In the genomic region with DNA sequence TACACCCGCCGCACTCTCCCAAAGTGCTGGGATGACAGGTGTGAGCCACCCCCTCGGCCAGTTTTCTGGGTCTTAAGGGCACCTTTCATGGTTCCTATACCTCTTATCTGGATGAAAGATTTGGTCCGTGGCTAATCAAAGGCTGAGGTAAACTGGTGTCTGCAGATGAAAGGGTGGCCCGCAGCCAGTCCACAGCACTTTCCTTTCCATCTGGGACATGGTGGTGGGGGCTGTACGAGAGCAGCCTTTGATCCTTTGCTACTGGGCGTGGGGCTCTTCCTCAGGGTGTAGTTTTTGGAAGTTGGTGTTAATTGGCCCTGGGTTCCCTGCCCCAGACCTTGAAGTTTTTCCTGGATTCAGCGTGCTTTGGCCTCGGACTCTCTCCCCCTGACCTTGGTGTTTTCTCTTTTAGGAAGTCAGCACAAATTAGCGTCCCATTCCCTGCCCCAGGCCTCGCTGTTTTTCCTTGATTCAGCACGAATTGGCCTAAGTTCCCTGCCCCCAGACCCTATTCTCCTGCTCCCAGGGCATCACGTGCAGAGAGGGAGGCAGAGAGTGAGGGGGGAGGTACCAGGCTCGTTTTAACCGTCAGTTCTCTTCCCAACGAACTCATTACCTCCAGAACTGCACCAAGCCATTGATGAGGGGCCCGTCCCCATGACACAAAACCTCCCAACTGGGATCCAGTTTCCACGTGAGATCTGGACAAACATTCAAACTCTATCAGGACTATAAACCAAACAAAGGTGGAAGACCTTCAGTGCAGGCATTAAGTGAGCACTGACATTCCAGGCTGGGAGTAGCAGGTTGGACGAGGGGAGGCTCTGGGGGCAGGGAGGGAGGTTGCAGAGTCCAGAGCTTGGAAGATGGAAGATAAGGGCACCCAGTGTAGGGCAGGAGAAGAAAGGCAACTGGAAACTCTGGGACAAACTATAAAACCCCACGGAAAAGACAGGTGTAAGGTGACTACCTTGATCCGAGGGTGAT, we compare ENCODE assay signal across 1 cellular context.
TF ChIP-seq lines count a peak whose summit lies in the region.

No MANE protein-coding gene starts in this region.

TF ChIP-seq in HepG2, 621 proteins besides CTCF, POLR2A, EP300 and RAD21 (continued from another document):
- TF ChIP-seq PHF21A (CRISPR knock-in tag; IDR thresholded peaks at IDR 0.05): 0 out of 2 replicates have a peak, but pooled peaks have one; percentile 30
- no peak for TF ChIP-seq ZSCAN20 (CRISPR knock-in tag; IDR thresholded peaks at IDR 0.05; ENCODE audit: borderline replicate concordance)
- TF ChIP-seq NR2F6 (IDR thresholded peaks at IDR 0.05): peak; percentile 9
- peak; percentile 26; the same call in 1 of the 2 replicates for TF ChIP-seq NR2F6 (CRISPR knock-in tag; IDR thresholded peaks at IDR 0.05)
- TF ChIP-seq HNF4G (IDR thresholded peaks at IDR 0.05; ENCODE audit: borderline replicate concordance, low read depth, low read length): peak; percentile 66; the same call in 1 of the 2 replicates
- TF ChIP-seq HNF4G (CRISPR knock-in tag; IDR thresholded peaks at IDR 0.05; ENCODE audit: borderline replicate concordance, low read depth): no peak
- peak; percentile 86 for TF ChIP-seq TBX2 (CRISPR knock-in tag; IDR thresholded peaks at IDR 0.05; ENCODE audit: borderline replicate concordance)
